24 cellular contexts compared by ENCODE assay signal in genomic region chr3:45088959-45089358, GRCh38. TPM values are rescaled to one million over a fixed set of nuclear protein-coding genes. Genes with fewer than 3 reads are reported as not detected.
A peak's percentile ranks its signal among the peaks of the same experiment; 100 is the strongest.
DNase-seq lines count a peak whose midpoint lies in the region; ATAC-seq, FAIRE-seq and TF ChIP-seq lines count a peak whose summit lies in the region.
"Had no signal": no experiment of that assay in that cellular context is flagged by ENCODE, and none has a peak within 500 bp of the region (broad histone marks: within the 10 kb centered on the region; RNA-seq: fewer than 3 reads in every experiment).

No MANE protein-coding gene starts in this region.

- WGBS in esophagus, 2 donors, result 45 to 47% methylated on average over 4 of the region's 4 CpGs
- WGBS in small intestine, 3 donors, result 64 to 71% (median 71%) methylated on average over 4 of the region's 4 CpGs

- no peaks in the 10 kb centered on the region for H3K9me3 Mint-ChIP-seq in progenitor cell of endocrine pancreas (ENCODE audit: low read depth)
- H3K9me3 Mint-ChIP-seq: activated naive CD4-positive, alpha-beta T cell treated with anti-CD3 and anti-CD28 coated beads for 36 hours had no signal

- no peak overlapping the region for H2AFZ ChIP-seq in PC-3 (ENCODE audit: low read length)

- ATAC-seq in PC-3, result no peak
- ATAC-seq in GM18858 (IDR thresholded peaks at IDR 0.05; ENCODE audit: unreplicated experiment), result no peak
- no peak for ATAC-seq in GM19324 (IDR thresholded peaks at IDR 0.05; ENCODE audit: low FRiP score, unreplicated experiment)
- ATAC-seq: activated CD8-positive, alpha-beta memory T cell treated with anti-CD3 and anti-CD28 coated beads, Interleukin-2, amount 10 ng/mL, durations not matched to agents 7 days and 5 days; gastrocnemius medialis; Right ventricle myocardium inferior had no signal

- H3K79me2 ChIP-seq in PC-3 (ENCODE audit: low read length), result peaks cover 40% of the 10 kb centered on the region

- H3K9me3 ChIP-seq in PC-3 (ENCODE audit: low read length) (no peaks in the 10 kb centered on the region), esophagus (ENCODE audit: control insufficient read depth in 2 of 2, insufficient read depth in 1 of 2, low read depth in 1 of 2, low read length in 1 of 2) (peaks cover 0 to 7% of the 10 kb centered on the region in 2 donors), small intestine (ENCODE audit: control insufficient read depth, low read depth) (no peaks in the 10 kb centered on the region)
- H3K9me3 ChIP-seq: gastrocnemius medialis, neutrophil had no signal

- no peaks in the 10 kb centered on the region for H3K27me3 Mint-ChIP-seq in progenitor cell of endocrine pancreas

- POLR2A ChIA-PET in PC-3 (lab: Charles Lee; ENCODE audit: unreplicated experiment), result no interaction called here

- TF ChIP-seq CTCF in PC-3 (conservative IDR thresholded peaks at IDR 0.05; ENCODE audit: low read depth, low read length) (no peak), progenitor cell of endocrine pancreas (IDR thresholded peaks at IDR 0.05; ENCODE audit: unreplicated experiment) (no peak)

- H3K36me3 ChIP-seq in PC-3 (ENCODE audit: low read depth, low read length) (peaks cover 86% of the 10 kb centered on the region), esophagus (ENCODE audit: control insufficient read depth in 2 of 2, insufficient read depth in 2 of 2, low read length in 1 of 2) (peaks cover 11 to 35% of the 10 kb centered on the region in 2 donors), small intestine (ENCODE audit: control insufficient read depth in 2 of 2, insufficient read depth in 2 of 2, low read length in 2 of 2) (peaks cover 14 to 22% of the 10 kb centered on the region in 2 donors)
- H3K36me3 ChIP-seq: gastrocnemius medialis, neutrophil had no signal

- FAIRE-seq in small intestine (lab: Jason Lieb, UNC), result no peak
- FAIRE-seq: GM18507 had no signal

- H3K4me1 ChIP-seq in PC-3 (ENCODE audit: insufficient read depth, low read length) (peaks cover 54% of the 10 kb centered on the region), esophagus (ENCODE audit: control insufficient read depth in 2 of 2, insufficient read depth in 2 of 2, low read length in 1 of 2) (peaks cover 0 to 10% of the 10 kb centered on the region in 2 donors), small intestine (ENCODE audit: control insufficient read depth in 2 of 2, insufficient read depth in 1 of 2, low read depth in 1 of 2, low read length in 1 of 2) (no peaks in the 10 kb centered on the region)

- no peaks in the 10 kb centered on the region for H3K27me3 ChIP-seq in PC-3 (ENCODE audit: low read length)
- H3K27me3 ChIP-seq in esophagus (ENCODE audit: control insufficient read depth in 1 of 2, insufficient read depth in 2 of 2, low read length in 2 of 2), result no peaks in the 10 kb centered on the region
- no peaks in the 10 kb centered on the region for H3K27me3 ChIP-seq in small intestine (ENCODE audit: control insufficient read depth in 2 of 2, insufficient read depth in 2 of 2, low read length in 2 of 2)
- H3K27me3 ChIP-seq: BLaER1 treated with 17β-estradiol and CSF1 and Interleukin-3, amounts not matched to agents 10 nM and 100 nM; gastrocnemius medialis; neutrophil had no signal

- BruUV-seq in PC-3 (replicated peaks; lab: Mats Ljungman, UMichigan), result no TSS peak

- no peaks in the 10 kb centered on the region for H3K9me2 ChIP-seq in PC-3 (replicated peaks; ENCODE audit: low read length)

- H4K20me1 ChIP-seq in PC-3 (ENCODE audit: low read length), result no peaks in the 10 kb centered on the region

- CTCF ChIA-PET in PC-3 (lab: Charles Lee), result interaction anchor here (0.9 kb wide), 1 partner anchor 48 kb away, joined by 5 read pairs; no protein-coding TSS in a partner anchor

- H3K4me2 ChIP-seq in PC-3 (ENCODE audit: low read length), result no peak overlapping the region
- H3K4me2 ChIP-seq: BLaER1 treated with 17β-estradiol and CSF1 and Interleukin-3, amounts not matched to agents 10 nM and 100 nM had no signal

- H3F3A ChIP-seq in PC-3 (ENCODE audit: low read length, unreplicated experiment), result peaks cover 9% of the 10 kb centered on the region

- H3K27ac ChIP-seq in PC-3 (ENCODE audit: low read length) (peak overlapping the region; percentile 52), esophagus (ENCODE audit: low read depth in 2 of 2, low read length in 1 of 2) (peak overlapping the region; percentile 19 to 53), small intestine (ENCODE audit: low read depth in 1 of 2, low read length in 1 of 2) (no peak overlapping the region)
- H3K27ac ChIP-seq: BLaER1 treated with 17β-estradiol and CSF1 and Interleukin-3, amounts not matched to agents 10 nM and 100 nM; coronary artery; gastrocnemius medialis; neutrophil had no signal

- H3K4me3 ChIP-seq in PC-3 (ENCODE audit: low read length) (no peak overlapping the region), esophagus (ENCODE audit: low read depth in 1 of 2, low read length in 2 of 2) (no peak overlapping the region), small intestine (ENCODE audit: low read depth in 1 of 2, low read length in 2 of 2) (no peak overlapping the region)
- H3K4me3 ChIP-seq: BLaER1 treated with 17β-estradiol and CSF1 and Interleukin-3, amounts not matched to agents 10 nM and 100 nM; coronary artery; gastrocnemius medialis; skin epidermis had no signal

- peak overlapping the region; percentile 80 for H3K27ac Mint-ChIP-seq in progenitor cell of endocrine pancreas
- H3K27ac Mint-ChIP-seq: activated CD8-positive, alpha-beta memory T cell treated with anti-CD3 and anti-CD28 coated beads, Interleukin-2, amount 10 ng/mL, durations not matched to agents 7 days and 5 days; activated naive CD4-positive, alpha-beta T cell treated with anti-CD3 and anti-CD28 coated beads for 36 hours had no signal

- H3K4me1 Mint-ChIP-seq in progenitor cell of endocrine pancreas (ENCODE audit: low read depth), result peaks cover 21% of the 10 kb centered on the region
- H3K4me1 Mint-ChIP-seq: activated CD8-positive, alpha-beta memory T cell treated with anti-CD3 and anti-CD28 coated beads, Interleukin-2, amount 10 ng/mL, durations not matched to agents 7 days and 5 days had no signal

- DNase-seq in ELF-1 (ENCODE audit: low read depth, low spot score) (peak; percentile 28), PC-3 (no peak), progenitor cell of endocrine pancreas (ENCODE audit: low spot score, unreplicated experiment) (no peak), small intestine (no peak)
- DNase-seq: activated CD4-positive, alpha-beta T cell treated with anti-CD3 and anti-CD28 coated beads for 4 hours; activated CD8-positive, alpha-beta memory T cell treated with anti-CD3 and anti-CD28 coated beads, Interleukin-2, amount 10 ng/mL, durations not matched to agents 7 days and 5 days; activated naive CD4-positive, alpha-beta T cell treated with anti-CD3 and anti-CD28 coated beads for 36 hours; DND-41; effector memory CD4-positive, alpha-beta T cell; gastrocnemius medialis; HCEC 1CT; hippocampal formation; mesenchymal stem cell; MM.1S; stimulated activated CD4-positive, alpha-beta T cell treated with anti-CD3 and anti-CD28 coated beads, Interleukin-1b, Interleukin-23, amount 100 ng/mL, for 48 hours had no signal

- intact Hi-C loops in PC-3 (cut with micrococcal nuclease), result no loop called here

- peaks cover 10% of the 10 kb centered on the region for H3K36me3 Mint-ChIP-seq in progenitor cell of endocrine pancreas (ENCODE audit: insufficient read depth)

- H3K9ac ChIP-seq in PC-3 (ENCODE audit: low read length), result no peak overlapping the region; the same call in 1 of the 2 replicates
- H3K9ac ChIP-seq: BLaER1 treated with 17β-estradiol and CSF1 and Interleukin-3, amounts not matched to agents 10 nM and 100 nM had no signal

- H3K4me3 Mint-ChIP-seq in progenitor cell of endocrine pancreas (ENCODE audit: low read depth), result no peak overlapping the region
- H3K4me3 Mint-ChIP-seq: activated CD8-positive, alpha-beta memory T cell treated with anti-CD3 and anti-CD28 coated beads, Interleukin-2, amount 10 ng/mL, durations not matched to agents 7 days and 5 days; activated naive CD4-positive, alpha-beta T cell treated with anti-CD3 and anti-CD28 coated beads for 36 hours had no signal

RNA-seq across cellular contexts. Expression of gene CDCP1, which starts 57.2 kb away (rescaled TPM):
- 120 and 124 TPM in 2 replicates for total RNA-seq in PC-3 (2014; rRNA removed)
- polyA plus RNA-seq in esophagus, result 10 to 100 TPM; 21.0 to 24.3 TPM
- 10.1 and 15.3 TPM in 2 replicates for total RNA-seq in progenitor cell of endocrine pancreas
- 10 to 100 TPM in 1 of 3 donors, 1 to 10 TPM in 2; 8.4 to 16.8 (median 8.5) TPM for polyA plus RNA-seq in small intestine

Comparison
In these comparisons a context has a peak if more than half of its experiments do, and no peak if none do; other contexts are left out.
1. H3K27ac ChIP-seq: peak in PC-3 (single experiment) and esophagus (2 of 2); none in small intestine (0 of 2).